In genomic region chr6:4134841-4135664, GRCh38 we compare ENCODE assay signal across 7 cellular contexts. TPM values are rescaled to one million over a fixed set of nuclear protein-coding genes. Genes with fewer than 3 reads are reported as not detected.
A peak's percentile ranks its signal among the peaks of the same experiment; 100 is the strongest.
DNase-seq lines count a peak whose midpoint lies in the region; ATAC-seq and TF ChIP-seq lines count a peak whose summit lies in the region.

Gene ECI2 (minus strand): TSS chr6:4135575. CDS start chr6:4135560, 15 bp downstream.

- H3K27me3 ChIP-seq in WERI-Rb-1 (ENCODE audit: insufficient read depth, low read depth, severe bottlenecking) = no peaks in the 10 kb centered on the region

- peaks cover 6% of the 10 kb centered on the region for H3K9me3 ChIP-seq in WERI-Rb-1 (ENCODE audit: severe bottlenecking)

- intact Hi-C loops in left colon (cut with DNase I, micrococcal nuclease) = no loop called here

- H3K4me3 ChIP-seq in WERI-Rb-1 (ENCODE audit: low read depth, low read length) = peak within 1 kb of the TSS; percentile 85

- peak; percentile 72 for DNase-seq in NCI-H1105 (lab: John Stamatoyannopoulos, UW)
- peak; percentile 85 for DNase-seq in WERI-Rb-1
- DNase-seq in cortex of kidney (lab: John Stamatoyannopoulos, UW) = peak; percentile 80
- peak in 1 of 2 donors; percentile 68 for DNase-seq in left colon
- peak; percentile 55 to 57 for DNase-seq in stimulated activated CD4-positive, alpha-beta T cell treated with anti-CD3 and anti-CD28 coated beads, Interleukin-2, amount 100 ng/mL, for 24 hours

- H3K36me3 ChIP-seq in WERI-Rb-1 = peaks cover 42% of the 10 kb centered on the region

- no peak for TF ChIP-seq CTCF in WERI-Rb-1 (IDR thresholded peaks at IDR 0.05; ENCODE audit: low read depth, low read length)

- ATAC-seq in GM18498 (IDR thresholded peaks at IDR 0.05; ENCODE audit: unreplicated experiment) (peak; percentile 55), HG02642 (IDR thresholded peaks at IDR 0.05; ENCODE audit: poor library complexity, unreplicated experiment) (peak; percentile 56), left colon (peak; percentile 57)

- peak within 1 kb of the TSS; percentile 89 for H3K27ac ChIP-seq in WERI-Rb-1

RNA-seq across cellular contexts. Expression of gene ECI2, which starts in this region (rescaled TPM):
- total RNA-seq in left colon = 10 to 100 TPM; 89.8 to 96.3 TPM
